In genomic region chr16:17301593-17302135, GRCh38 we compare ENCODE assay signal across 10 cellular contexts.
DNase-seq lines count a peak whose midpoint lies in the region; ATAC-seq, FAIRE-seq and TF ChIP-seq lines count a peak whose summit lies in the region.
"Had no signal": no experiment of that assay in that cellular context is flagged by ENCODE, and none has a peak within 500 bp of the region (broad histone marks: within the 10 kb centered on the region; RNA-seq: fewer than 3 reads in every experiment).

No MANE protein-coding gene starts in this region.

- DNase-seq in GM18507 (ENCODE audit: extremely low spot score, insufficient read length, low read depth) (peak; percentile 62), left colon (peak; percentile 38 to 46), NCI-H748 treated with DMSO at 0.1 percent for 48 hours (lab: John Stamatoyannopoulos, UW) (no peak), HFFc6 (no peak), frontal cortex (ENCODE audit: low spot score in 2 of 2) (no peak), T-helper 1 cell (no peak)
- DNase-seq: effector CD8-positive, alpha-beta T cell; WERI-Rb-1 had no signal

- intact Hi-C loops in left colon (cut with DNase I, micrococcal nuclease): loop anchor here in 1 of 2 donors (10.0 kb wide), 1 partner anchor 163 kb away; no protein-coding TSS in a partner anchor

- no peak for TF ChIP-seq CTCF in HFFc6 (IDR thresholded peaks at IDR 0.05)

- H3K27ac Mint-ChIP-seq in HFFc6: no peak overlapping the region

- peaks cover 20% of the 10 kb centered on the region for H3K4me1 Mint-ChIP-seq in HFFc6 (ENCODE audit: low read depth)

- no peaks in the 10 kb centered on the region for H3K36me3 Mint-ChIP-seq in HFFc6 (ENCODE audit: low read depth)

- peak; percentile 87 for ATAC-seq in GM21528 (IDR thresholded peaks at IDR 0.05; ENCODE audit: low FRiP score, unreplicated experiment)
- ATAC-seq in HG03521 (IDR thresholded peaks at IDR 0.05; ENCODE audit: unreplicated experiment): peak; percentile 87
- peak; percentile 43 for ATAC-seq in left colon

- FAIRE-seq in GM18507 (lab: Jason Lieb, UNC): peak; percentile 95
- FAIRE-seq in frontal cortex (lab: Jason Lieb, UNC): no peak

- peaks cover 3% of the 10 kb centered on the region; the same call in 1 of the 2 replicates for H3K27me3 Mint-ChIP-seq in HFFc6 (ENCODE audit: insufficient read depth)

- H3K4me3 Mint-ChIP-seq in HFFc6: no peak overlapping the region

- no peaks in the 10 kb centered on the region for H3K9me3 Mint-ChIP-seq in HFFc6

Comparison
In these comparisons a context has a peak if more than half of its experiments do, and no peak if none do; other contexts are left out.
1. DNase-seq: peak in GM18507 (single experiment) and left colon (2 of 2); none in NCI-H748 treated with DMSO at 0.1 percent for 48 hours (single experiment), HFFc6 (single experiment), frontal cortex (0 of 2) and T-helper 1 cell (0 of 5).
2. Peak in every context shown above with its lines, with median percentiles within 50 percentile points of each other: ATAC-seq.